In the genomic region with DNA sequence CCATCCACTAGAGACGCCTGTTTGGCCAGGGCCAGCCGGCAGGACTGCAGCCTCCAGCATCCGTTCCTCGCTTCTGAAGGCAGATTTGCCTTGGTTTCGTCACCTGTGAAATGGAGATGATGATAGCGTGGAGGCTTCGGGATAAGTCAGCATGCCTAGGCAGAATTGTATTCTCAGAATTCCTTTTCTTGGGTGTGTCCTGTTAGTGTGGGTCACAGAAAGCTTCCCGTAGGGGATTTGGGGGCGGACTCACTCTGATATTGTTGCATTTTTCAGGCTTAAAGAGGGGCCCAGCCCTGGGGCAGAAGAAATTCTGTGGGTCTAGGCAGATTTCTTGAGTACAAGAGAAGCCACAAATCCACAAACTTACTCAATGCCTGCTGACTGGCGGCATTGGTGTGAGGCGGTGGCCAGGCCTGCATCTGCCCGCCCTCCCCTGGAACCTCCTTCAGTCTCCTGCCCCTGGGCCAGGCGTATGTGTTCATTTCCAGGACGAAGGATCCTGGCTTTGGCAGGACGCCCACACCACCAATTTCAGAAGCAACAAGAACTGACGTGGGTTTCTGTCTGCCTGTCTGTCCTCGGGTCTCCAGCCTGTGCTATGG, we compare ENCODE assay signal across 20 cellular contexts. TPM values are rescaled to one million over a fixed set of nuclear protein-coding genes. Genes with fewer than 3 reads are reported as not detected.
DNase-seq lines count a peak whose midpoint lies in the region; ATAC-seq and TF ChIP-seq lines count a peak whose summit lies in the region.
"Had no signal": no experiment of that assay in that cellular context is flagged by ENCODE, and none has a peak within 500 bp of the region (broad histone marks: within the 10 kb centered on the region; RNA-seq: fewer than 3 reads in every experiment).

No MANE protein-coding gene starts in this region.

- H3K4me2 ChIP-seq in H9 (ENCODE audit: insufficient read depth, insufficient read length, low read length): no peak overlapping the region

- no peak overlapping the region for H4K91ac ChIP-seq in H9 (ENCODE audit: insufficient read length, low read depth, low read length)

- WGBS in H9 (ENCODE audit: extremely low coverage, insufficient read length, low lambda C conversion rate): no CpG with 5 or more reads among the region's 17 CpGs

- no peaks in the 10 kb centered on the region for H4K20me1 ChIP-seq in H9 (ENCODE audit: control insufficient read depth, insufficient read depth, insufficient read length)

- H2BK20ac ChIP-seq in H9 (ENCODE audit: low read depth, low read length, poor library complexity, severe bottlenecking): no peak overlapping the region

- ATAC-seq in sciatic nerve: peak; percentile 58
- ATAC-seq in GM21526 (IDR thresholded peaks at IDR 0.05; ENCODE audit: low FRiP score, unreplicated experiment): no peak

- H3K27ac ChIP-seq in H9 (ENCODE audit: insufficient read length, low read depth, low read length) (no peak overlapping the region), ascending aorta (peak overlapping the region; percentile 34 to 48), right atrium auricular region (no peak overlapping the region), WERI-Rb-1 (no peak overlapping the region)
- H3K27ac ChIP-seq: vagina had no signal

- DNase-seq in H9 (peak; percentile 24), ascending aorta (ENCODE audit: low spot score in 2 of 2) (peak in 1 of 2 donors; percentile 65), right atrium auricular region (ENCODE audit: low spot score) (peak; percentile 77), sciatic nerve (ENCODE audit: low spot score) (no peak), D341Med (ENCODE audit: low spot score) (no peak), WERI-Rb-1 (no peak), RPMI8226 (no peak)
- DNase-seq: activated CD4-positive, alpha-beta T cell treated with anti-CD3 and anti-CD28 coated beads, Interleukin-2, amount 50 U/mL, for 48 hours; cerebellar nuclear complex; COR-L47; immature natural killer cell; NCI-H1105 treated with DMSO at 0.1 percent for 48 hours; stimulated activated naive CD4-positive, alpha-beta T cell treated with Interleukin-2 at 50 U/mL for 16 hours; SW 1271 had no signal

- no peak overlapping the region for H3K14ac ChIP-seq in H9 (ENCODE audit: insufficient read depth, low read length)

- no peak overlapping the region for H2AFZ ChIP-seq in H9 (ENCODE audit: low read length)

- H4K8ac ChIP-seq in H9 (replicated peaks; ENCODE audit: insufficient read length, low read depth, low read length): no peak overlapping the region

- no peak overlapping the region for H2BK120ac ChIP-seq in H9 (ENCODE audit: low read depth, low read length, poor library complexity, severe bottlenecking)

- no peaks in the 10 kb centered on the region for H3K27me3 Mint-ChIP-seq in H9 (ENCODE audit: low read depth)

- H3K4me1 ChIP-seq in H9 (ENCODE audit: insufficient read depth, low read length) (no peaks in the 10 kb centered on the region), ascending aorta (peaks cover 0 to 4% of the 10 kb centered on the region in 2 donors), right atrium auricular region (no peaks in the 10 kb centered on the region)
- H3K4me1 ChIP-seq: vagina had no signal

- H3K9me3 ChIP-seq in H9 (ENCODE audit: control insufficient read depth, low read depth, low read length) (no peaks in the 10 kb centered on the region), ascending aorta (no peaks in the 10 kb centered on the region), right atrium auricular region (no peaks in the 10 kb centered on the region), WERI-Rb-1 (ENCODE audit: severe bottlenecking) (no peaks in the 10 kb centered on the region)
- H3K9me3 ChIP-seq: vagina had no signal

- no peaks in the 10 kb centered on the region for H3K27me3 ChIP-seq in H9 (ENCODE audit: insufficient read depth, low read length)
- no peaks in the 10 kb centered on the region for H3K27me3 ChIP-seq in ascending aorta
- no peaks in the 10 kb centered on the region for H3K27me3 ChIP-seq in right atrium auricular region
- H3K27me3 ChIP-seq in WERI-Rb-1 (ENCODE audit: insufficient read depth, low read depth, severe bottlenecking): no peaks in the 10 kb centered on the region
- H3K27me3 ChIP-seq: vagina had no signal

- no peak overlapping the region for H2AK5ac ChIP-seq in H9 (ENCODE audit: insufficient read length, low read length)

- peaks cover 3 to 7% of the 10 kb centered on the region in 2 experiments; a peak in 2 of 4 replicates for H3K4me1 Mint-ChIP-seq in H9
- H3K4me1 Mint-ChIP-seq: IgD-negative memory B cell, immature natural killer cell had no signal

- no peak overlapping the region for H3K56ac ChIP-seq in H9 (ENCODE audit: insufficient read length, low read depth, low read length)

- H3K4me3 ChIP-seq in ascending aorta: no peak overlapping the region
- H3K4me3 ChIP-seq in right atrium auricular region: no peak overlapping the region
- no peak overlapping the region for H3K4me3 ChIP-seq in WERI-Rb-1 (ENCODE audit: low read depth, low read length)
- H3K4me3 ChIP-seq: vagina had no signal

- intact Hi-C loops in ascending aorta (cut with DNase I): no loop called here
- intact Hi-C loops in sciatic nerve (cut with DNase I): no loop called here

- H3K79me1 ChIP-seq in H9 (ENCODE audit: insufficient read depth, low read depth, low read length, poor library complexity, severe bottlenecking): no peaks in the 10 kb centered on the region

- H2BK12ac ChIP-seq in H9 (ENCODE audit: insufficient read length, low read depth, low read length): no peak overlapping the region

- H3T11ph ChIP-seq in H9 (ENCODE audit: low read length): no peak overlapping the region

- no peaks in the 10 kb centered on the region for H3K36me3 ChIP-seq in ascending aorta
- H3K36me3 ChIP-seq in right atrium auricular region: no peaks in the 10 kb centered on the region
- no peaks in the 10 kb centered on the region for H3K36me3 ChIP-seq in WERI-Rb-1
- H3K36me3 ChIP-seq: vagina had no signal

- no peak overlapping the region for H3K18ac ChIP-seq in H9 (ENCODE audit: insufficient read length, low read depth, low read length)

- no peak overlapping the region for H3K23ac ChIP-seq in H9 (ENCODE audit: insufficient read length, low read depth, low read length)

- no peaks in the 10 kb centered on the region for H3K23me2 ChIP-seq in H9 (ENCODE audit: insufficient read length, low read depth, low read length, poor library complexity, severe bottlenecking)

- H3K9me3 Mint-ChIP-seq in H9: no peaks in the 10 kb centered on the region; a peak in 2 of 5 replicates
- H3K9me3 Mint-ChIP-seq: immature natural killer cell had no signal

- no peak for TF ChIP-seq CTCF in H9 (conservative IDR thresholded peaks at IDR 0.05)
- no peak for TF ChIP-seq CTCF in ascending aorta (IDR thresholded peaks at IDR 0.05)
- TF ChIP-seq CTCF in right atrium auricular region (IDR thresholded peaks at IDR 0.05): no peak
- no peak for TF ChIP-seq CTCF in WERI-Rb-1 (IDR thresholded peaks at IDR 0.05; ENCODE audit: low read depth, low read length)

- no peak overlapping the region for H2BK15ac ChIP-seq in H9 (ENCODE audit: low read depth, low read length)

- H3K79me2 ChIP-seq in H9 (ENCODE audit: insufficient read depth, low read length): no peaks in the 10 kb centered on the region

- H3K36me3 Mint-ChIP-seq in H9 (ENCODE audit: insufficient read depth in 1 of 3, low read depth in 3 of 3): no peaks in the 10 kb centered on the region
- H3K36me3 Mint-ChIP-seq: immature natural killer cell had no signal

- H3K9ac ChIP-seq in H9 (ENCODE audit: extremely low read depth, insufficient read length, low read length): no peak overlapping the region

- no peak overlapping the region for H3K4me3 Mint-ChIP-seq in H9
- H3K4me3 Mint-ChIP-seq: IgD-negative memory B cell, immature natural killer cell had no signal

- H3K4ac ChIP-seq in H9 (ENCODE audit: low read depth, low read length): no peak overlapping the region

- H4K5ac ChIP-seq in H9 (ENCODE audit: insufficient read length, low read depth, low read length): no peak overlapping the region

- no peak overlapping the region for H2BK5ac ChIP-seq in H9 (ENCODE audit: insufficient read length, low read length)

- no peak overlapping the region for H3K27ac Mint-ChIP-seq in H9
- H3K27ac Mint-ChIP-seq: IgD-negative memory B cell had no signal

RNA-seq across cellular contexts. Expression of a gene that starts 17.6 kb away (rescaled TPM):
- not detected in 2 replicates for total RNA-seq in H9 (2021)
- not detected for total RNA-seq in ascending aorta
- total RNA-seq in right atrium auricular region: not detected
- not detected for total RNA-seq in sciatic nerve
- total RNA-seq: glomerular endothelial cell, mononuclear cell, osteocyte, vagina had no signal

RNA-seq across cellular contexts. Expression of a gene that starts 31.3 kb away (rescaled TPM):
- not detected in 2 replicates for total RNA-seq in H9 (2021)
- total RNA-seq in ascending aorta: not detected
- total RNA-seq in right atrium auricular region: not detected
- total RNA-seq in sciatic nerve: not detected
- total RNA-seq: glomerular endothelial cell, mononuclear cell, osteocyte, vagina had no signal

Comparison
In these comparisons a context has a peak if more than half of its experiments do, and no peak if none do; other contexts are left out.
1. DNase-seq: peak in H9 (single experiment) and right atrium auricular region (single experiment); none in sciatic nerve (single experiment), D341Med (single experiment), WERI-Rb-1 (single experiment) and RPMI8226 (single experiment).
2. H3K27ac ChIP-seq: peak in ascending aorta (2 of 2); none in H9 (single experiment), right atrium auricular region (0 of 2) and WERI-Rb-1 (single experiment).